Comparison of ENCODE assay signal across 18 cellular contexts in genomic region chr9:112864982-112865381, GRCh38. TPM values are rescaled to one million over a fixed set of nuclear protein-coding genes. Genes with fewer than 3 reads are reported as not detected.
DNase-seq lines count a peak whose midpoint lies in the region; ATAC-seq and TF ChIP-seq lines count a peak whose summit lies in the region.
"Had no signal": no experiment of that assay in that cellular context is flagged by ENCODE, and none has a peak within 500 bp of the region (broad histone marks: within the 10 kb centered on the region; RNA-seq: fewer than 3 reads in every experiment).

No MANE protein-coding gene starts in this region.

- no peak overlapping the region for H3K4me3 Mint-ChIP-seq in dendritic cell treated with granulocyte-macrophage colony-stimulating factor and Interleukin-4, amounts not matched to agents 40 ng/mL and 50 ng/mL, for 4 days
- H3K4me3 Mint-ChIP-seq: B cell; CD4-positive, alpha-beta T cell; GM23338; HFFc6 had no signal

- no peak overlapping the region for H3K18ac ChIP-seq in trophoblast cell (ENCODE audit: low read length)

- H3K27me3 Mint-ChIP-seq in dendritic cell treated with granulocyte-macrophage colony-stimulating factor and Interleukin-4, amounts not matched to agents 40 ng/mL and 50 ng/mL, for 4 days = no peaks in the 10 kb centered on the region
- H3K27me3 Mint-ChIP-seq: B cell; CD4-positive, alpha-beta T cell had no signal

- H3K9me3 Mint-ChIP-seq in dendritic cell treated with granulocyte-macrophage colony-stimulating factor and Interleukin-4, amounts not matched to agents 40 ng/mL and 50 ng/mL, for 4 days = no peaks in the 10 kb centered on the region
- H3K9me3 Mint-ChIP-seq: CD4-positive, alpha-beta T cell had no signal

- H3K4me2 ChIP-seq in BLaER1 treated with 17β-estradiol and CSF1 and Interleukin-3, amounts not matched to agents 10 nM and 100 nM = peak overlapping the region in 8 of 11 experiments; percentile 69 to 97 (median 91); a peak in 15 of 22 replicates
- no peak overlapping the region for H3K4me2 ChIP-seq in trophoblast cell (ENCODE audit: low read length)
- H3K4me2 ChIP-seq: GM23338 had no signal

- no peak overlapping the region for H4K12ac ChIP-seq in trophoblast cell (ENCODE audit: low read depth, low read length)

- WGBS in trophoblast cell (ENCODE audit: extremely low coverage, insufficient coverage, insufficient read length) = 100% methylated on average over 1 of the region's 7 CpGs
- WGBS in testis, 2 donors = 88 to 96% methylated on average over 5 to 7 of the region's 7 CpGs

- H3K36me3 ChIP-seq in BLaER1 treated with 17β-estradiol and CSF1 and Interleukin-3, amounts not matched to agents 10 nM and 100 nM = peaks cover 1 to 33% (median 9%) of the 10 kb centered on the region in 11 experiments; a peak in 15 of 22 replicates
- H3K36me3 ChIP-seq in trophoblast cell (ENCODE audit: control insufficient read depth in 1 of 2, insufficient read depth in 2 of 2, low read length in 2 of 2) = peaks cover 4 to 19% of the 10 kb centered on the region in 2 experiments
- H3K36me3 ChIP-seq in testis (ENCODE audit: low read depth, missing control alignments) = no peaks in the 10 kb centered on the region

- TF ChIP-seq POLR2A in testis (IDR thresholded peaks at IDR 0.05) = no peak

- peak overlapping the region; percentile 89 for H3K27ac Mint-ChIP-seq in dendritic cell treated with granulocyte-macrophage colony-stimulating factor and Interleukin-4, amounts not matched to agents 40 ng/mL and 50 ng/mL, for 4 days
- H3K27ac Mint-ChIP-seq: B cell; CD4-positive, alpha-beta T cell; GM23338; HFFc6 had no signal

- H3K36me3 Mint-ChIP-seq in dendritic cell treated with granulocyte-macrophage colony-stimulating factor and Interleukin-4, amounts not matched to agents 40 ng/mL and 50 ng/mL, for 4 days (ENCODE audit: low read depth) = peaks cover 61% of the 10 kb centered on the region

- no peak overlapping the region for H4K91ac ChIP-seq in trophoblast cell (ENCODE audit: low read depth, low read length)

- no peak for DNase-seq in HL-60 (ENCODE audit: low read depth in 1 of 2, low spot score in 1 of 2)
- no peak for DNase-seq in trophoblast cell
- no peak for DNase-seq in testis
- DNase-seq in AG08395 (ENCODE audit: low spot score) = no peak
- DNase-seq: 8988T; C1 segment of cervical spinal cord; Caco-2; CD4-positive, alpha-beta T cell; HCEC 1CT; HFFc6 had no signal

- no peak overlapping the region for H2BK120ac ChIP-seq in trophoblast cell (ENCODE audit: insufficient read depth, low read length, poor library complexity)

- no peak overlapping the region for H4K8ac ChIP-seq in trophoblast cell (ENCODE audit: low read depth, low read length)

- H3K79me2 ChIP-seq in trophoblast cell (ENCODE audit: control insufficient read depth, insufficient read depth, low read length, poor library complexity) = no peaks in the 10 kb centered on the region

- H3K9me3 ChIP-seq in BLaER1 treated with 17β-estradiol and CSF1 and Interleukin-3, amounts not matched to agents 10 nM and 100 nM (replicated peaks in 1 of 11) = peaks cover 0 to 11% (median 0%) of the 10 kb centered on the region in 11 experiments; a peak in 5 of 22 replicates
- H3K9me3 ChIP-seq in trophoblast cell (ENCODE audit: insufficient read depth, low read depth, low read length) = no peaks in the 10 kb centered on the region
- no peaks in the 10 kb centered on the region for H3K9me3 ChIP-seq in testis
- H3K9me3 ChIP-seq: Caco-2 had no signal

- no peak overlapping the region for H2AFZ ChIP-seq in trophoblast cell (ENCODE audit: insufficient read depth, low read length, poor library complexity)
- H2AFZ ChIP-seq: GM23338 had no signal

- H3K4me1 Mint-ChIP-seq in dendritic cell treated with granulocyte-macrophage colony-stimulating factor and Interleukin-4, amounts not matched to agents 40 ng/mL and 50 ng/mL, for 4 days (ENCODE audit: low read depth) = peaks cover 99% of the 10 kb centered on the region

- no peaks in the 10 kb centered on the region for H3K27me3 ChIP-seq in BLaER1 treated with 17β-estradiol and CSF1 and Interleukin-3, amounts not matched to agents 10 nM and 100 nM
- no peaks in the 10 kb centered on the region for H3K27me3 ChIP-seq in HL-60 (ENCODE audit: insufficient read depth, poor library complexity, severe bottlenecking)
- H3K27me3 ChIP-seq in trophoblast cell (ENCODE audit: insufficient read depth, low read length) = no peaks in the 10 kb centered on the region
- H3K27me3 ChIP-seq in testis = no peaks in the 10 kb centered on the region

- TF ChIP-seq CTCF in HL-60 (IDR thresholded peaks at IDR 0.05; ENCODE audit: insufficient read depth, low read length) (no peak), testis (IDR thresholded peaks at IDR 0.05) (no peak)

- peaks cover 56 to 100% (median 97%) of the 10 kb centered on the region in 10 experiments for H3K4me1 ChIP-seq in BLaER1 treated with 17β-estradiol and CSF1 and Interleukin-3, amounts not matched to agents 10 nM and 100 nM
- H3K4me1 ChIP-seq in trophoblast cell (ENCODE audit: control insufficient read depth in 1 of 2, insufficient read depth in 2 of 2, low read length in 2 of 2) (peaks cover 0 to 4% of the 10 kb centered on the region in 2 experiments), testis (peaks cover 23% of the 10 kb centered on the region)

- H3K27ac ChIP-seq in BLaER1 treated with 17β-estradiol and CSF1 and Interleukin-3, amounts not matched to agents 10 nM and 100 nM = peak overlapping the region; percentile 84 to 100 (median 98); a peak in 21 of 22 replicates
- H3K27ac ChIP-seq in HL-60 (replicated peaks) (peak overlapping the region; percentile 77), trophoblast cell (ENCODE audit: low read depth, low read length) (no peak overlapping the region), testis (no peak overlapping the region)

- H2AK5ac ChIP-seq in trophoblast cell (ENCODE audit: low read length) = no peak overlapping the region

- H3K23ac ChIP-seq in trophoblast cell (ENCODE audit: low read length) = no peak overlapping the region

- no peaks in the 10 kb centered on the region for H3K79me1 ChIP-seq in trophoblast cell (ENCODE audit: low read length)

- intact Hi-C loops in dendritic cell treated with granulocyte-macrophage colony-stimulating factor and Interleukin-4, amounts not matched to agents 40 ng/mL and 50 ng/mL, for 4 days (cut with micrococcal nuclease) = loop anchor here (10.0 kb wide), 1 partner anchor 110 kb away; the partner anchor contains the start of gene SNX30
- intact Hi-C loops in testis (cut with DNase I; ENCODE audit: low total_unique reads) = no loop called here

- no peak overlapping the region for H2BK5ac ChIP-seq in trophoblast cell (ENCODE audit: low read depth, low read length, poor library complexity)

- H3K9ac ChIP-seq in BLaER1 treated with 17β-estradiol and CSF1 and Interleukin-3, amounts not matched to agents 10 nM and 100 nM = peak overlapping the region in 6 of 11 experiments; percentile 82 to 92 (median 87); a peak in 9 of 22 replicates
- H3K9ac ChIP-seq in trophoblast cell (ENCODE audit: low read length) = no peak overlapping the region

- H2BK12ac ChIP-seq in trophoblast cell (ENCODE audit: low read length) = no peak overlapping the region

- H3K4ac ChIP-seq in trophoblast cell (ENCODE audit: low read depth, low read length) = no peak overlapping the region

- no peak overlapping the region for H3K14ac ChIP-seq in trophoblast cell (ENCODE audit: low read length)

- H4K20me1 ChIP-seq in BLaER1 treated with 17β-estradiol and CSF1 and Interleukin-3, amounts not matched to agents 10 nM and 100 nM = no peaks in the 10 kb centered on the region; a peak in 1 of 22 replicates

- no peak for ATAC-seq in GM21723 (IDR thresholded peaks at IDR 0.05; ENCODE audit: unreplicated experiment)
- ATAC-seq: HepG2 had no signal

- no peak overlapping the region for H3K4me3 ChIP-seq in BLaER1 treated with 17β-estradiol and CSF1 and Interleukin-3, amounts not matched to agents 10 nM and 100 nM
- no peak overlapping the region for H3K4me3 ChIP-seq in HL-60 (replicated peaks; ENCODE audit: insufficient read depth, low read length)
- peak overlapping the region; percentile 9 for H3K4me3 ChIP-seq in trophoblast cell (ENCODE audit: low read depth, low read length)
- no peak overlapping the region for H3K4me3 ChIP-seq in testis
- H3K4me3 ChIP-seq: GM23338 had no signal

RNA-seq across cellular contexts. Expression of gene SLC46A2, which starts 25.7 kb away (rescaled TPM):
- not detected in 2 replicates for polyA plus RNA-seq in trophoblast cell (2013)
- total RNA-seq in testis = 1 to 10 TPM; 1.4 to 2.4 TPM
- polyA plus RNA-seq in testis (ENCODE audit: insufficient read depth, low read depth, low replicate concordance) = 1.9 TPM
- total RNA-seq: A673; B cell; Caco-2; CD4-positive, alpha-beta T cell; GM23338; HepG2; HFFc6 had no signal
- polyA plus RNA-seq: AG04450, HepG2 had no signal

Comparison
In these comparisons a context has a peak if more than half of its experiments do, and no peak if none do; other contexts are left out.
1. H3K27ac ChIP-seq: peak in BLaER1 treated with 17β-estradiol and CSF1 and Interleukin-3, amounts not matched to agents 10 nM and 100 nM (11 of 11) and HL-60 (single experiment); none in trophoblast cell (single experiment) and testis (0 of 2).